ENCODE assay signal across 24 cellular contexts in the genomic region with DNA sequence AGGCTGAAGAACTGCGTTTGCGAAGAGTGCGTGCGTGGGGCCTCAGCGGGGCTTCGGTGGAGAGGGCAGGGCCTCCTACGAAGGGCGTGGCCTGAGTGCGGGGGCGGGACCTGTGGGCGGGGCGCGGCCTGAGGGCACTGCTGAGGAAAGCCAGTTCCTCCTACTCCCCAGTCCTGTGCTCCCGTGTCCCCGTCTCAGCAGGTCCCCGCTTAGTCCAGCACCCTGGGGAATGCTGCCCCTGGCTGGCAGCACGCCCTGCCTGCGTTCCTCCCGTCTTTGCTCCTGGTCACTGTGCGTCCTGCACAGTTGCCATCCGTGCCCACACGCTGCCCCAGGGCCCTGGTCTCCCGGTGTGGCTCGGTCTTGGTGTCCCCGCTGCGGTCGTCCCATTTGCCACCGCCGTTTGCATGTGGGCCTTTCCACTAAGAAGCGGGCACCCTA.
DNase-seq lines count a peak whose midpoint lies in the region; ATAC-seq, FAIRE-seq and TF ChIP-seq lines count a peak whose summit lies in the region.
"Had no signal": no experiment of that assay in that cellular context is flagged by ENCODE, and none has a peak within 500 bp of the region (broad histone marks: within the 10 kb centered on the region; RNA-seq: fewer than 3 reads in every experiment).

No MANE protein-coding gene starts in this region.

- no peak overlapping the region for H3K27ac Mint-ChIP-seq in activated naive CD8-positive, alpha-beta T cell treated with anti-CD3 and anti-CD28 coated beads for 36 hours
- H3K27ac Mint-ChIP-seq: CD4-positive, CD25-positive, alpha-beta regulatory T cell; CD8-positive, alpha-beta memory T cell had no signal

- no peak overlapping the region for H3K4ac ChIP-seq in neuronal stem cell (ENCODE audit: low read length)

- peaks cover 0 to 7% of the 10 kb centered on the region in 2 experiments; a peak in 2 of 5 replicates for H3K4me1 ChIP-seq in K562 (replicated peaks in 1 of 2; ENCODE audit: control insufficient read depth in 2 of 2, insufficient read depth in 2 of 2, low read length in 2 of 2)
- no peaks in the 10 kb centered on the region for H3K4me1 ChIP-seq in neuronal stem cell (ENCODE audit: control insufficient read depth in 2 of 2, insufficient read depth in 1 of 2, low read depth in 1 of 2, low read length in 2 of 2)
- H3K4me1 ChIP-seq in mucosa of descending colon (ENCODE audit: low read depth): no peaks in the 10 kb centered on the region
- H3K4me1 ChIP-seq: BE2C had no signal

- BruUV-seq in K562 (replicated peaks; lab: Mats Ljungman, UMichigan): no TSS peak

- H3K79me1 ChIP-seq in neuronal stem cell (ENCODE audit: low read depth, low read length): peaks cover 6% of the 10 kb centered on the region

- no peak overlapping the region for H4K8ac ChIP-seq in neuronal stem cell (ENCODE audit: low read depth, low read length)

- no peak overlapping the region for H3K18ac ChIP-seq in neuronal stem cell (ENCODE audit: low read length)

- no peak overlapping the region for H2AK5ac ChIP-seq in neuronal stem cell (ENCODE audit: low read depth, low read length)

- POLR2A ChIA-PET in K562 (lab: Yijun Ruan, JAX): no interaction called here

- H3K9ac ChIP-seq in K562 (ENCODE audit: insufficient read depth in 1 of 2, low read depth in 2 of 2, low read length in 2 of 2): no peak overlapping the region
- H3K9ac ChIP-seq in neuronal stem cell (ENCODE audit: low read depth, low read length, poor library complexity): no peak overlapping the region
- H3K9ac ChIP-seq: GM23248 had no signal

- H3K9me3 Mint-ChIP-seq in activated naive CD8-positive, alpha-beta T cell treated with anti-CD3 and anti-CD28 coated beads for 36 hours: peaks cover 3% of the 10 kb centered on the region

- H3K27ac ChIP-seq in K562 (ENCODE audit: extremely low read depth, low read depth, low read length) (no peak overlapping the region), neuronal stem cell (replicated peaks; ENCODE audit: low read length) (no peak overlapping the region)
- H3K27ac ChIP-seq: GM23248, HL-60 had no signal

- H3K9me3 ChIP-seq in K562 (replicated peaks; ENCODE audit: control insufficient read depth, insufficient read depth, low read depth, low read length) (no peaks in the 10 kb centered on the region), neuronal stem cell (replicated peaks in 1 of 2; ENCODE audit: control insufficient read depth in 2 of 2, insufficient read depth in 1 of 2, low read depth in 1 of 2, low read length in 2 of 2) (peaks cover 0 to 54% of the 10 kb centered on the region in 2 donors), mucosa of descending colon (peaks cover 66% of the 10 kb centered on the region)
- H3K9me3 ChIP-seq: BE2C had no signal

- no peak overlapping the region for H3K4me3 Mint-ChIP-seq in activated naive CD8-positive, alpha-beta T cell treated with anti-CD3 and anti-CD28 coated beads for 36 hours
- H3K4me3 Mint-ChIP-seq: CD4-positive, CD25-positive, alpha-beta regulatory T cell; CD8-positive, alpha-beta memory T cell had no signal

- H4K20me1 ChIP-seq in K562 (replicated peaks; ENCODE audit: control insufficient read depth, insufficient read depth, low read length): no peaks in the 10 kb centered on the region

- no peak overlapping the region for H4K91ac ChIP-seq in neuronal stem cell (ENCODE audit: low read depth, low read length, poor library complexity)

- no peak overlapping the region for H2BK15ac ChIP-seq in neuronal stem cell (ENCODE audit: low read length)

- H3K79me2 ChIP-seq in K562 (ENCODE audit: control insufficient read depth, insufficient read depth, low read length): no peaks in the 10 kb centered on the region

- no peak for TF ChIP-seq EP300 in K562 (IDR thresholded peaks at IDR 0.05; ENCODE audit: low read length)

- ATAC-seq in K562: peak; percentile 86
- no peak for ATAC-seq in Right ventricle myocardium inferior
- ATAC-seq in mucosa of descending colon: no peak

- H3K4me3 ChIP-seq in NB4 (ENCODE audit: low read depth, low read length) (no peak overlapping the region), K562 (no peak overlapping the region), neuronal stem cell (ENCODE audit: low read length in 2 of 2) (no peak overlapping the region), mucosa of descending colon (no peak overlapping the region)
- H3K4me3 ChIP-seq: GM23248 had no signal

- WGBS in K562 (ENCODE audit: insufficient coverage, low coverage, missing lambda C conversion rate): 17% methylated on average over 20 of the region's 30 CpGs
- no CpG with 5 or more reads among the region's 30 CpGs for whole genome bisulfite sequencing in neuronal stem cell (ENCODE audit: extremely low coverage in 2 of 2, insufficient read length in 2 of 2, insufficient replicate concordance in 1 of 2), 2 donors

- CTCF ChIA-PET in K562 (lab: Yijun Ruan, JAX; ENCODE audit: low intra/inter-chr PET ratio): no interaction called here

- peaks cover 4% of the 10 kb centered on the region for H3K27me3 Mint-ChIP-seq in activated naive CD8-positive, alpha-beta T cell treated with anti-CD3 and anti-CD28 coated beads for 36 hours
- H3K27me3 Mint-ChIP-seq: CD4-positive, CD25-positive, alpha-beta regulatory T cell; CD8-positive, alpha-beta memory T cell had no signal

- H2BK120ac ChIP-seq in neuronal stem cell (ENCODE audit: low read depth, low read length): no peak overlapping the region

- H3K9me1 ChIP-seq in K562 (ENCODE audit: control insufficient read depth, insufficient read depth, low read length): no peaks in the 10 kb centered on the region

- H3K23ac ChIP-seq in neuronal stem cell (ENCODE audit: low read depth, low read length, poor library complexity): no peak overlapping the region

- H3K27me3 ChIP-seq in K562 (ENCODE audit: control insufficient read depth in 2 of 2, insufficient read depth in 2 of 2, low read length in 2 of 2) (no peaks in the 10 kb centered on the region), neuronal stem cell (ENCODE audit: control insufficient read depth in 3 of 3, insufficient read depth in 3 of 3, low read depth in 1 of 3, low read length in 3 of 3) (peaks cover 0 to 2% (median 0%) of the 10 kb centered on the region in 3 experiments)
- H3K27me3 ChIP-seq: BE2C had no signal

- H2AFZ ChIP-seq in K562 (ENCODE audit: low read depth, low read length) (no peak overlapping the region), neuronal stem cell (ENCODE audit: low read length) (no peak overlapping the region)
- H2AFZ ChIP-seq: GM23248 had no signal

- H2BK5ac ChIP-seq in neuronal stem cell (ENCODE audit: low read length): no peak overlapping the region

- no peak for FAIRE-seq in K562 (lab: Jason Lieb, UNC)
- FAIRE-seq in urothelium cell line (lab: Jason Lieb, UNC): peak; percentile 13
- FAIRE-seq: A204.1, GM12891, GM19239 had no signal

- H2BK12ac ChIP-seq in neuronal stem cell (ENCODE audit: low read length): no peak overlapping the region

- H3K4me1 Mint-ChIP-seq in activated naive CD8-positive, alpha-beta T cell treated with anti-CD3 and anti-CD28 coated beads for 36 hours: no peaks in the 10 kb centered on the region
- H3K4me1 Mint-ChIP-seq: CD4-positive, CD25-positive, alpha-beta regulatory T cell; CD8-positive, alpha-beta memory T cell had no signal

- no peaks in the 10 kb centered on the region for H3K36me3 Mint-ChIP-seq in activated naive CD8-positive, alpha-beta T cell treated with anti-CD3 and anti-CD28 coated beads for 36 hours
- H3K36me3 Mint-ChIP-seq: CD4-positive, CD25-positive, alpha-beta regulatory T cell; CD8-positive, alpha-beta memory T cell had no signal

- no peak for TF ChIP-seq RAD21 in K562 (CRISPR knock-in tag; conservative IDR thresholded peaks at IDR 0.05 in 1 of 2, IDR thresholded peaks at IDR 0.05 in 1 of 2)

- in situ Hi-C loops in K562 (cut with MboI): no loop called here

- no peaks in the 10 kb centered on the region for H3K36me3 ChIP-seq in K562 (ENCODE audit: control insufficient read depth, insufficient read depth, low read length)
- no peaks in the 10 kb centered on the region for H3K36me3 ChIP-seq in neuronal stem cell (replicated peaks in 1 of 2; ENCODE audit: control insufficient read depth in 2 of 2, insufficient read depth in 2 of 2, low read length in 2 of 2)
- no peaks in the 10 kb centered on the region for H3K36me3 ChIP-seq in mucosa of descending colon (ENCODE audit: low read depth)
- H3K36me3 ChIP-seq: BE2C had no signal

- intact Hi-C loops in K562 (cut with micrococcal nuclease) (no loop called here), Right ventricle myocardium inferior (cut with DNase I) (no loop called here), mucosa of descending colon (cut with DNase I, micrococcal nuclease) (no loop called here)

- H3K4me2 ChIP-seq in K562 (ENCODE audit: insufficient read depth, low read length): no peak overlapping the region
- no peak overlapping the region for H3K4me2 ChIP-seq in neuronal stem cell (ENCODE audit: insufficient read depth, low read length, poor library complexity, severe bottlenecking)

- DNase-seq in NB4 (ENCODE audit: low read depth): peak; percentile 61
- peak; percentile 10 to 59 (median 43) for DNase-seq in K562 (ENCODE audit: extremely low read depth in 1 of 4, low spot score in 3 of 4)
- DNase-seq in neuronal stem cell (ENCODE audit: low spot score): no peak
- DNase-seq in urothelium cell line (ENCODE audit: low spot score): no peak
- no peak for DNase-seq in Right ventricle myocardium inferior (ENCODE audit: missing footprints)
- DNase-seq in mucosa of descending colon: no peak
- no peak for DNase-seq in activated naive CD8-positive, alpha-beta T cell treated with anti-CD3 and anti-CD28 coated beads for 36 hours
- DNase-seq: ACHN; BE2C; C1 segment of cervical spinal cord; CD4-positive, CD25-positive, alpha-beta regulatory T cell; CD8-positive, alpha-beta memory T cell; COR-L47; DMS 273 treated with DMSO at 0.1 percent for 48 hours; DMS53; DND-41; EL; GM23248; HCEC 1CT; IMR-90 had no signal

- TF ChIP-seq CTCF in NB4 (IDR thresholded peaks at IDR 0.05; ENCODE audit: low read depth, low read length): no peak
- TF ChIP-seq CTCF in K562 (IDR thresholded peaks at IDR 0.05 in 2 of 3, conservative IDR thresholded peaks at IDR 0.05 in 1 of 3; ENCODE audit: insufficient read depth in 2 of 3, low read depth in 1 of 3, low read length in 3 of 3): no peak
- no peak for TF ChIP-seq CTCF in mucosa of descending colon (IDR thresholded peaks at IDR 0.05)

- TF ChIP-seq POLR2A in NB4 (IDR thresholded peaks at IDR 0.05; ENCODE audit: extremely low read depth, insufficient read length) (no peak), K562 (conservative IDR thresholded peaks at IDR 0.05) (no peak)

- peak overlapping the region; percentile 21 for H3K14ac ChIP-seq in neuronal stem cell (ENCODE audit: low read length)

TF ChIP-seq in K562, 482 proteins besides CTCF, POLR2A, EP300 and RAD21:
- no peak for TF ChIP-seq CBX2 (IDR thresholded peaks at IDR 0.05; ENCODE audit: insufficient read depth, low read length, poor library complexity, severe bottlenecking)
- TF ChIP-seq EGR1 (conservative IDR thresholded peaks at IDR 0.05): peak; percentile 69
TF ChIP-seq in K562: peak in this region for 1.

Comparison
In these comparisons a context has a peak if more than half of its experiments do, and no peak if none do; other contexts are left out.
1. DNase-seq: peak in NB4 (single experiment) and K562 (4 of 4); none in neuronal stem cell (single experiment), urothelium cell line (single experiment), Right ventricle myocardium inferior (single experiment), mucosa of descending colon (0 of 3) and activated naive CD8-positive, alpha-beta T cell treated with anti-CD3 and anti-CD28 coated beads for 36 hours (single experiment).